23 cellular contexts compared by ENCODE assay signal in genomic region chr22:43312608-43313007, GRCh38. TPM values are rescaled to one million over a fixed set of nuclear protein-coding genes. Genes with fewer than 3 reads are reported as not detected.
DNase-seq lines count a peak whose midpoint lies in the region; ATAC-seq and TF ChIP-seq lines count a peak whose summit lies in the region.
"Had no signal": no experiment of that assay in that cellular context is flagged by ENCODE, and none has a peak within 500 bp of the region (broad histone marks: within the 10 kb centered on the region; RNA-seq: fewer than 3 reads in every experiment).

No MANE protein-coding gene starts in this region.

- H3K4me1 ChIP-seq in BLaER1 treated with 17β-estradiol and CSF1 and Interleukin-3, amounts not matched to agents 10 nM and 100 nM, result peaks cover 39 to 81% (median 77%) of the 10 kb centered on the region in 10 experiments
- peaks cover 9 to 96% (median 84%) of the 10 kb centered on the region in 4 donors for H3K4me1 ChIP-seq in esophagus muscularis mucosa
- peaks cover 0 to 22% (median 6%) of the 10 kb centered on the region in 6 donors for H3K4me1 ChIP-seq in spleen
- H3K4me1 ChIP-seq: A549 had no signal

- 93% methylated on average over 3 of the region's 10 CpGs for WGBS in esophagus muscularis mucosa
- 82 to 97% (median 87%) methylated on average over 8 to 10 of the region's 10 CpGs for WGBS in spleen, 5 donors

- TF ChIP-seq CTCF in esophagus muscularis mucosa (IDR thresholded peaks at IDR 0.05) (no peak), spleen (IDR thresholded peaks at IDR 0.05 in 8 of 11, conservative IDR thresholded peaks at IDR 0.05 in 3 of 11) (no peak), GM10248 (IDR thresholded peaks at IDR 0.05; ENCODE audit: control extremely low read depth, extremely low read depth, low read depth, missing control alignments) (no peak)

- no peaks in the 10 kb centered on the region for H4K20me1 ChIP-seq in BLaER1 treated with 17β-estradiol and CSF1 and Interleukin-3, amounts not matched to agents 10 nM and 100 nM

- intact Hi-C loops in esophagus muscularis mucosa (cut with DNase I), result no loop called here
- intact Hi-C loops in left cardiac atrium (cut with DNase I), result no loop called here
- intact Hi-C loops in spleen (cut with DNase I; ENCODE audit: low total_unique reads), result no loop called here

- CTCF ChIA-PET in GM10248 (lab: Yijun Ruan, JAX), result interaction anchor here (1.2 to 1.4 kb wide), 3 partner anchors 15 to 45 kb away, joined by 3 read pairs; no protein-coding TSS in a partner anchor

- no peaks in the 10 kb centered on the region for H3K36me3 ChIP-seq in BLaER1 treated with 17β-estradiol and CSF1 and Interleukin-3, amounts not matched to agents 10 nM and 100 nM
- no peaks in the 10 kb centered on the region for H3K36me3 ChIP-seq in esophagus muscularis mucosa
- H3K36me3 ChIP-seq in spleen, result no peaks in the 10 kb centered on the region

- peak overlapping the region in 7 of 11 experiments; percentile 38 to 70 (median 66); a peak in 12 of 22 replicates for H3K9ac ChIP-seq in BLaER1 treated with 17β-estradiol and CSF1 and Interleukin-3, amounts not matched to agents 10 nM and 100 nM

- no peak overlapping the region; a peak in 1 of 20 replicates for H3K4me3 ChIP-seq in BLaER1 treated with 17β-estradiol and CSF1 and Interleukin-3, amounts not matched to agents 10 nM and 100 nM
- H3K4me3 ChIP-seq in esophagus muscularis mucosa (no peak overlapping the region), spleen (no peak overlapping the region)
- H3K4me3 ChIP-seq: A549, PC-9 had no signal

- peak; percentile 60 to 74 for ATAC-seq in left cardiac atrium
- ATAC-seq: A549 had no signal

- DNase-seq in esophagus muscularis mucosa (ENCODE audit: extremely low spot score), result no peak
- DNase-seq in left cardiac atrium, result no peak
- DNase-seq in spleen, result peak; percentile 47
- DNase-seq in pons (ENCODE audit: low spot score), result no peak
- DNase-seq in GM10248 (ENCODE audit: extremely low spot score), result no peak
- no peak for DNase-seq in 8988T
- DNase-seq: Calu3, DMS79 treated with DMSO at 0.1 percent for 48 hours, GF-D8, H7, KBM-7, MV-4-11, NCI-H1105, NCI-H1436 treated with DMSO at 0.1 percent for 48 hours, NCI-H2029 treated with DMSO at 0.1 percent for 48 hours, NCI-H2227 treated with DMSO at 0.1 percent for 48 hours, NCI-H526 treated with DMSO at 0.1 percent for 48 hours, PC-9, SHP77 treated with DMSO at 0.1 percent for 48 hours had no signal

- POLR2A ChIA-PET in GM10248 (lab: Yijun Ruan, JAX), result no interaction called here

- TF ChIP-seq POLR2A in esophagus muscularis mucosa (IDR thresholded peaks at IDR 0.05; ENCODE audit: low read depth) (no peak), spleen (IDR thresholded peaks at IDR 0.05) (no peak)

- TF ChIP-seq EP300 in esophagus muscularis mucosa (IDR thresholded peaks at IDR 0.05), result no peak

- no peaks in the 10 kb centered on the region for H3K9me3 ChIP-seq in BLaER1 treated with 17β-estradiol and CSF1 and Interleukin-3, amounts not matched to agents 10 nM and 100 nM (replicated peaks in 1 of 11)
- H3K9me3 ChIP-seq in esophagus muscularis mucosa (no peaks in the 10 kb centered on the region), spleen (no peaks in the 10 kb centered on the region)
- H3K9me3 ChIP-seq: A549 had no signal

- H3K27me3 ChIP-seq in BLaER1 treated with 17β-estradiol and CSF1 and Interleukin-3, amounts not matched to agents 10 nM and 100 nM, result 0 out of 22 replicates have a peak, but pooled peaks cover 0 to 10% (median 0%) of the 10 kb centered on the region in 11 experiments
- H3K27me3 ChIP-seq in esophagus muscularis mucosa, result no peaks in the 10 kb centered on the region
- peaks cover 0 to 5% (median 0%) of the 10 kb centered on the region in 7 donors for H3K27me3 ChIP-seq in spleen (replicated peaks in 1 of 7)

- peak overlapping the region; percentile 59 to 86 (median 78) for H3K4me2 ChIP-seq in BLaER1 treated with 17β-estradiol and CSF1 and Interleukin-3, amounts not matched to agents 10 nM and 100 nM
- H3K4me2 ChIP-seq: A549, PC-9 had no signal

- peak overlapping the region in 9 of 11 experiments; percentile 59 to 81 (median 76); a peak in 18 of 22 replicates for H3K27ac ChIP-seq in BLaER1 treated with 17β-estradiol and CSF1 and Interleukin-3, amounts not matched to agents 10 nM and 100 nM
- H3K27ac ChIP-seq in esophagus muscularis mucosa (replicated peaks in 1 of 4) (peak overlapping the region; percentile 32 to 61 (median 46)), spleen (no peak overlapping the region)
- H3K27ac ChIP-seq: A549, PC-9 had no signal

RNA-seq across cellular contexts. Expression of gene SCUBE1, which starts 30.6 kb away (rescaled TPM):
- total RNA-seq in esophagus muscularis mucosa (100 to 1,000 TPM in 1 of 4 donors, 10 to 100 TPM in 3; 33.3 to 109 (median 66.3) TPM), left cardiac atrium (1 to 10 TPM in 1 of 2 donors, under 1 TPM in 1; 0.97 to 3.3 TPM), spleen (10 to 100 TPM; 12.5 to 43.5 (median 20.3) TPM)
- polyA plus RNA-seq in spleen, result 1 to 10 TPM in 2 of 3 donors, under 1 TPM in 1; 0.46 to 3.0 (median 2.0) TPM
- total RNA-seq: LHCN-M2, MCF 10A, PC-9 had no signal

Comparison
In these comparisons a context has a peak if more than half of its experiments do, and no peak if none do; other contexts are left out.
1. H3K27ac ChIP-seq: peak in BLaER1 treated with 17β-estradiol and CSF1 and Interleukin-3, amounts not matched to agents 10 nM and 100 nM (9 of 11) and esophagus muscularis mucosa (4 of 4); none in spleen (0 of 8).